27 cellular contexts compared by ENCODE assay signal in genomic region chr15:86063328-86064180, GRCh38. TPM values are rescaled to one million over a fixed set of nuclear protein-coding genes. Genes with fewer than 3 reads are reported as not detected.
DNase-seq lines count a peak whose midpoint lies in the region; ATAC-seq, FAIRE-seq and TF ChIP-seq lines count a peak whose summit lies in the region.
"Had no signal": no experiment of that assay in that cellular context is flagged by ENCODE, and none has a peak within 500 bp of the region (broad histone marks: within the 10 kb centered on the region; RNA-seq: fewer than 3 reads in every experiment).

No MANE protein-coding gene starts in this region.

- peak; percentile 46 for FAIRE-seq in D721Med (lab: Jason Lieb, UNC)
- FAIRE-seq: GM12892 had no signal

- intact Hi-C loops in esophagus muscularis mucosa (cut with DNase I): no loop called here
- intact Hi-C loops in psoas muscle (cut with DNase I): no loop called here
- intact Hi-C loops in left ventricle myocardium superior (cut with micrococcal nuclease): no loop called here

- 86% methylated on average over 17 of the region's 17 CpGs for WGBS in esophagus muscularis mucosa
- 53 to 69% (median 54%) methylated on average over 17 of the region's 17 CpGs for WGBS in psoas muscle, 3 donors

- ATAC-seq in psoas muscle (no peak), left ventricle myocardium superior (no peak)
- ATAC-seq: CD8-positive, alpha-beta T cell had no signal

- H3K4me1 ChIP-seq in esophagus muscularis mucosa: no peaks in the 10 kb centered on the region
- peaks cover 7% of the 10 kb centered on the region for H3K4me1 ChIP-seq in psoas muscle
- H3K4me1 ChIP-seq: BE2C, Peyer's patch, SJSA1 had no signal

- no peaks in the 10 kb centered on the region for H3K36me3 ChIP-seq in esophagus muscularis mucosa
- no peaks in the 10 kb centered on the region for H3K36me3 ChIP-seq in psoas muscle (ENCODE audit: insufficient read depth in 1 of 2, low read depth in 1 of 2)
- H3K36me3 ChIP-seq: BE2C, MG63, Peyer's patch, SJSA1 had no signal

- H3K27me3 ChIP-seq in esophagus muscularis mucosa (peaks cover 0 to 15% (median 1%) of the 10 kb centered on the region in 4 donors), psoas muscle (ENCODE audit: insufficient read depth in 3 of 3, low read length in 2 of 3) (no peaks in the 10 kb centered on the region)
- H3K27me3 ChIP-seq: Peyer's patch, SJSA1 had no signal

- H3K4me3 ChIP-seq in esophagus muscularis mucosa (no peak overlapping the region), psoas muscle (peak overlapping the region; percentile 41)
- H3K4me3 ChIP-seq: MG63, Peyer's patch, SJSA1 had no signal

- TF ChIP-seq POLR2A in esophagus muscularis mucosa (IDR thresholded peaks at IDR 0.05; ENCODE audit: low read depth): no peak

- DNase-seq in D721Med (ENCODE audit: insufficient read length, low spot score): no peak
- DNase-seq in NCI-H82 treated with DMSO at 0.1 percent for 48 hours (lab: John Stamatoyannopoulos, UW; ENCODE audit: unreplicated experiment): peak; percentile 73
- peak; percentile 42 for DNase-seq in esophagus muscularis mucosa (ENCODE audit: extremely low spot score)
- no peak for DNase-seq in psoas muscle
- DNase-seq in left ventricle myocardium superior: no peak
- DNase-seq in Kasumi-1 (lab: John Stamatoyannopoulos, UW): no peak
- no peak for DNase-seq in middle frontal gyrus (ENCODE audit: extremely low spot score, low spot score)
- no peak for DNase-seq in dedifferentiated amniotic fluid mesenchymal stem cell (ENCODE audit: extremely low spot score)
- DNase-seq: BE2C; Calu3; CD8-positive, alpha-beta T cell; DMS53; H7; IMR-90; Karpas-422; MG63; NCI-H1048; NCI-H1436 treated with DMSO at 0.1 percent for 48 hours; NCI-H2029; NCI-H2171; NCI-H69; NK-92 treated with Interleukin-12 subunit alpha and Interleukin-12 subunit beta, amount 100 ng/mL, for 24 hours; Peyer's patch had no signal

- H3K27ac ChIP-seq in esophagus muscularis mucosa (replicated peaks in 1 of 4) (no peak overlapping the region), psoas muscle (no peak overlapping the region)
- H3K27ac ChIP-seq: Peyer's patch, SJSA1 had no signal

- TF ChIP-seq CTCF in D721Med (IDR thresholded peaks at IDR 0.05; ENCODE audit: insufficient read depth, missing control alignments) (no peak), esophagus muscularis mucosa (IDR thresholded peaks at IDR 0.05) (no peak), psoas muscle (IDR thresholded peaks at IDR 0.05) (no peak)

- H3K9me3 ChIP-seq in esophagus muscularis mucosa (no peaks in the 10 kb centered on the region), psoas muscle (peaks cover 14% of the 10 kb centered on the region)
- H3K9me3 ChIP-seq: BE2C, MG63, Peyer's patch, SJSA1 had no signal

- TF ChIP-seq EP300 in esophagus muscularis mucosa (IDR thresholded peaks at IDR 0.05): no peak

RNA-seq across cellular contexts. Expression of gene AGBL1, which starts 16.1 kb away (rescaled TPM):
- total RNA-seq in esophagus muscularis mucosa: under 1 TPM in 1 of 4 donors, not detected in 3; 0.06 TPM
- 10 to 100 TPM in 3 of 4 donors, 1 to 10 TPM in 1; 6.6 to 34.8 (median 15.6) TPM for total RNA-seq in psoas muscle
- 1 to 10 TPM in 2 of 3 donors, under 1 TPM in 1; 0.96 to 3.1 (median 1.9) TPM for polyA plus RNA-seq in psoas muscle
- total RNA-seq in left ventricle myocardium superior: not detected
- total RNA-seq: A172; Calu3; CD8-positive, alpha-beta T cell; H7; HT-29; IMR-90; SJSA1 had no signal
- polyA plus RNA-seq: IMR-90 had no signal

Comparison
In these comparisons a context has a peak if more than half of its experiments do, and no peak if none do; other contexts are left out.
1. DNase-seq: peak in NCI-H82 treated with DMSO at 0.1 percent for 48 hours (single experiment) and esophagus muscularis mucosa (single experiment); none in D721Med (single experiment), psoas muscle (0 of 2), left ventricle myocardium superior (single experiment), Kasumi-1 (0 of 2), middle frontal gyrus (single experiment) and dedifferentiated amniotic fluid mesenchymal stem cell (single experiment).